In genomic region chr6:84317463-84317862, GRCh38 we compare ENCODE assay signal across 29 cellular contexts.
DNase-seq lines count a peak whose midpoint lies in the region; ATAC-seq and TF ChIP-seq lines count a peak whose summit lies in the region.
"Had no signal": no experiment of that assay in that cellular context is flagged by ENCODE, and none has a peak within 500 bp of the region (broad histone marks: within the 10 kb centered on the region; RNA-seq: fewer than 3 reads in every experiment).

No MANE protein-coding gene starts in this region.

- no TSS peak for BruUV-seq in A673 (replicated peaks; lab: Mats Ljungman, UMichigan)

- no peak for ATAC-seq in GM18519 (IDR thresholded peaks at IDR 0.05; ENCODE audit: low FRiP score, unreplicated experiment)
- ATAC-seq: A549; CD8-positive, alpha-beta T cell had no signal

- intact Hi-C loops in A673 (cut with micrococcal nuclease; ENCODE audit: unreplicated experiment) = no loop called here
- intact Hi-C loops in thyroid gland (cut with DNase I) = no loop called here

- CTCF ChIA-PET in A673 (lab: Charles Lee) (no interaction called here), HEK293 (lab: Yijun Ruan, JAX) (interaction anchor here (0.6 kb wide), 2 partner anchors 66 to 830 kb away, joined by 3 to 6 read pairs; no protein-coding TSS in a partner anchor)

- H3K9me3 ChIP-seq in A673 (ENCODE audit: low read depth, low read length, poor library complexity, severe bottlenecking) (no peaks in the 10 kb centered on the region), HEK293 (ENCODE audit: control insufficient read depth, insufficient read depth, low read depth, low read length) (no peaks in the 10 kb centered on the region), thyroid gland (no peaks in the 10 kb centered on the region)
- H3K9me3 ChIP-seq: A549, BE2C, BLaER1, Caco-2 had no signal

- POLR2A ChIA-PET in A673 (lab: Charles Lee; ENCODE audit: low non-redundant PET) (no interaction called here), HEK293 (lab: Yijun Ruan, JAX) (no interaction called here)

- TF ChIP-seq POLR2A in thyroid gland (IDR thresholded peaks at IDR 0.05) = no peak

- H3K27me3 ChIP-seq in A673 (replicated peaks; ENCODE audit: insufficient read depth, low read depth, low read length, poor library complexity) = no peaks in the 10 kb centered on the region
- H3K27me3 ChIP-seq in thyroid gland = no peaks in the 10 kb centered on the region
- H3K27me3 ChIP-seq: BE2C; BLaER1; BLaER1 treated with 17β-estradiol and CSF1 and Interleukin-3, amounts not matched to agents 10 nM and 100 nM had no signal

- H3K4me3 ChIP-seq in A673 (ENCODE audit: low read depth, low read length, poor library complexity, severe bottlenecking) = no peak overlapping the region
- H3K4me3 ChIP-seq in HEK293 (ENCODE audit: low read depth, low read length) = no peak overlapping the region
- no peak overlapping the region for H3K4me3 ChIP-seq in thyroid gland (replicated peaks in 1 of 3)
- H3K4me3 ChIP-seq: A549; BLaER1; BLaER1 treated with 17β-estradiol and CSF1 and Interleukin-3, amounts not matched to agents 10 nM and 100 nM had no signal

- DNase-seq in A673 (ENCODE audit: low spot score) (peak; percentile 4), thyroid gland (no peak)
- DNase-seq: 8988T; ACHN; AML-193; BE2C; C1 segment of cervical spinal cord; Caco-2; Calu3; CD4-positive, alpha-beta memory T cell; CD4-positive, alpha-beta T cell; CD4-positive, CD25-positive, alpha-beta regulatory T cell; CD8-positive, alpha-beta memory T cell; CD8-positive, alpha-beta T cell; COR-L47; DMS 273 treated with DMSO at 0.1 percent for 48 hours; DMS153; DMS53; DMS79; DMS79 treated with DMSO at 0.1 percent for 48 hours; DND-41; EL had no signal

- H3K4me1 ChIP-seq in A673 (ENCODE audit: insufficient read depth, low read length, poor library complexity, severe bottlenecking) = no peaks in the 10 kb centered on the region
- H3K4me1 ChIP-seq in HEK293 (ENCODE audit: control insufficient read depth, insufficient read depth, low read length) = no peaks in the 10 kb centered on the region
- H3K4me1 ChIP-seq in thyroid gland = no peaks in the 10 kb centered on the region
- H3K4me1 ChIP-seq: A549, BE2C, BLaER1, Caco-2 had no signal

- no peaks in the 10 kb centered on the region for H3K36me3 ChIP-seq in A673 (ENCODE audit: insufficient read depth, low read length, poor library complexity, severe bottlenecking)
- H3K36me3 ChIP-seq in HEK293 (ENCODE audit: control insufficient read depth in 2 of 2, insufficient read depth in 1 of 2, low read length in 2 of 2) = no peaks in the 10 kb centered on the region
- H3K36me3 ChIP-seq in thyroid gland = no peaks in the 10 kb centered on the region
- H3K36me3 ChIP-seq: BE2C; BLaER1; BLaER1 treated with 17β-estradiol and CSF1 and Interleukin-3, amounts not matched to agents 10 nM and 100 nM had no signal

- TF ChIP-seq CTCF in A673 (conservative IDR thresholded peaks at IDR 0.05; ENCODE audit: low read depth, low read length) (no peak), HEK293 (tag by site-specific recombination; IDR thresholded peaks at IDR 0.05) (no peak), thyroid gland (IDR thresholded peaks at IDR 0.05) (no peak)

- WGBS in thyroid gland, 2 donors = 79% methylated on average over 2 of the region's 2 CpGs

- no peak overlapping the region for H3K27ac ChIP-seq in A673 (ENCODE audit: low read depth, low read length, poor library complexity, severe bottlenecking)
- no peak overlapping the region for H3K27ac ChIP-seq in HEK293 (ENCODE audit: extremely low read depth, low read depth, low read length)
- no peak overlapping the region for H3K27ac ChIP-seq in thyroid gland
- H3K27ac ChIP-seq: 22Rv1; A549; BLaER1; BLaER1 treated with 17β-estradiol and CSF1 and Interleukin-3, amounts not matched to agents 10 nM and 100 nM; C4-2B had no signal

TF ChIP-seq in HEK293, 187 proteins besides CTCF, POLR2A, EP300 and RAD21:
- TF ChIP-seq ZNF214 (tag by site-specific recombination; IDR thresholded peaks at IDR 0.05; ENCODE audit: borderline replicate concordance) = no peak
- TF ChIP-seq SETDB1 (IDR thresholded peaks at IDR 0.05; ENCODE audit: insufficient read length, low read length) = peak; percentile 92
- no peak for TF ChIP-seq ZNF501 (tag by site-specific recombination; IDR thresholded peaks at IDR 0.05)
- TF ChIP-seq ZNF324 (tag by site-specific recombination; IDR thresholded peaks at IDR 0.05) = no peak
- TF ChIP-seq ZNF707 (tag by site-specific recombination; IDR thresholded peaks at IDR 0.05) = no peak
- TF ChIP-seq, protein P1, sequence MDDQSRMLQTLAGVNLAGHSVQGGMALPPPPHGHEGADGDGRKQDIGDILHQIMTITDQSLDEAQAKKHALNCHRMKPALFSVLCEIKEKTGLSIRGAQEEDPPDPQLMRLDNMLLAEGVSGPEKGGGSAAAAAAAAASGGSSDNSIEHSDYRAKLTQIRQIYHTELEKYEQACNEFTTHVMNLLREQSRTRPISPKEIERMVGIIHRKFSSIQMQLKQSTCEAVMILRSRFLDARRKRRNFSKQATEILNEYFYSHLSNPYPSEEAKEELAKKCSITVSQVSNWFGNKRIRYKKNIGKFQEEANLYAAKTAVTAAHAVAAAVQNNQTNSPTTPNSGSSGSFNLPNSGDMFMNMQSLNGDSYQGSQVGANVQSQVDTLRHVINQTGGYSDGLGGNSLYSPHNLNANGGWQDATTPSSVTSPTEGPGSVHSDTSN (CRISPR knock-in tag; IDR thresholded peaks at IDR 0.05) = no peak
- TF ChIP-seq ZNF157 (tag by site-specific recombination; IDR thresholded peaks at IDR 0.05) = no peak
- TF ChIP-seq ZNF292 (tag by site-specific recombination; IDR thresholded peaks at IDR 0.05; ENCODE audit: borderline replicate concordance, low read depth) = no peak
- no peak for TF ChIP-seq ZNF560 (tag by site-specific recombination; IDR thresholded peaks at IDR 0.05; ENCODE audit: borderline replicate concordance)
- no peak for TF ChIP-seq ZNF830 (tag by site-specific recombination; IDR thresholded peaks at IDR 0.05; ENCODE audit: low read depth)
- no peak for TF ChIP-seq BCL11A (tag by site-specific recombination; IDR thresholded peaks at IDR 0.05; ENCODE audit: low read depth)
- no peak for TF ChIP-seq SALL2 (tag by site-specific recombination; IDR thresholded peaks at IDR 0.05; ENCODE audit: borderline replicate concordance)
- TF ChIP-seq ZFP69B (tag by site-specific recombination; IDR thresholded peaks at IDR 0.05) = no peak
- no peak for TF ChIP-seq ZNF530 (tag by site-specific recombination; IDR thresholded peaks at IDR 0.05; ENCODE audit: low read depth)
- TF ChIP-seq TRIM28 (IDR thresholded peaks at IDR 0.05; ENCODE audit: borderline replicate concordance, low read length) = peak; percentile 34; the same call in 1 of the 2 replicates
- TF ChIP-seq IKZF3 (tag by site-specific recombination; IDR thresholded peaks at IDR 0.05) = no peak
- TF ChIP-seq SP7 (tag by site-specific recombination; IDR thresholded peaks at IDR 0.05) = no peak
- TF ChIP-seq, protein P2, sequence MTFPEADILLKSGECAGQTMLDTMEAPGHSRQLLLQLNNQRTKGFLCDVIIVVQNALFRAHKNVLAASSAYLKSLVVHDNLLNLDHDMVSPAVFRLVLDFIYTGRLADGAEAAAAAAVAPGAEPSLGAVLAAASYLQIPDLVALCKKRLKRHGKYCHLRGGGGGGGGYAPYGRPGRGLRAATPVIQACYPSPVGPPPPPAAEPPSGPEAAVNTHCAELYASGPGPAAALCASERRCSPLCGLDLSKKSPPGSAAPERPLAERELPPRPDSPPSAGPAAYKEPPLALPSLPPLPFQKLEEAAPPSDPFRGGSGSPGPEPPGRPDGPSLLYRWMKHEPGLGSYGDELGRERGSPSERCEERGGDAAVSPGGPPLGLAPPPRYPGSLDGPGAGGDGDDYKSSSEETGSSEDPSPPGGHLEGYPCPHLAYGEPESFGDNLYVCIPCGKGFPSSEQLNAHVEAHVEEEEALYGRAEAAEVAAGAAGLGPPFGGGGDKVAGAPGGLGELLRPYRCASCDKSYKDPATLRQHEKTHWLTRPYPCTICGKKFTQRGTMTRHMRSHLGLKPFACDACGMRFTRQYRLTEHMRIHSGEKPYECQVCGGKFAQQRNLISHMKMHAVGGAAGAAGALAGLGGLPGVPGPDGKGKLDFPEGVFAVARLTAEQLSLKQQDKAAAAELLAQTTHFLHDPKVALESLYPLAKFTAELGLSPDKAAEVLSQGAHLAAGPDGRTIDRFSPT (tag by site-specific recombination; IDR thresholded peaks at IDR 0.05) = no peak
